Comparison of ENCODE assay signal across 16 cellular contexts in genomic region chr13:23902975-23903905, GRCh38. TPM values are rescaled to one million over a fixed set of nuclear protein-coding genes. Genes with fewer than 3 reads are reported as not detected.
A peak's percentile ranks its signal among the peaks of the same experiment; 100 is the strongest.
DNase-seq lines count a peak whose midpoint lies in the region; ATAC-seq, FAIRE-seq and TF ChIP-seq lines count a peak whose summit lies in the region.
"Had no signal": no experiment of that assay in that cellular context is flagged by ENCODE, and none has a peak within 500 bp of the region (broad histone marks: within the 10 kb centered on the region; RNA-seq: fewer than 3 reads in every experiment).

No MANE protein-coding gene starts in this region.

- POLR2A ChIA-PET in activated CD4-positive, alpha-beta T cell treated with anti-CD3 and anti-CD28 coated beads for 36 hours (lab: Charles Lee): interaction anchor here (0.6 kb wide), 1 partner anchor 55 kb away, joined by 3 read pairs; no protein-coding TSS in a partner anchor

- H3K9ac ChIP-seq in keratinocyte (ENCODE audit: control insufficient read depth, extremely low read depth, insufficient read depth, low read length): no peak overlapping the region

- H3K27me3 ChIP-seq in keratinocyte (ENCODE audit: control insufficient read depth, extremely low read depth, insufficient read depth, low read length): peaks cover 17% of the 10 kb centered on the region
- H3K27me3 ChIP-seq in spleen (replicated peaks in 1 of 7): peaks cover 3 to 46% (median 18%) of the 10 kb centered on the region in 7 donors

- peak overlapping the region in 1 of 3 experiments; percentile 7 for H3K4me3 ChIP-seq in keratinocyte (ENCODE audit: control insufficient read depth in 2 of 3, extremely low read depth in 1 of 3, insufficient read depth in 2 of 3, low read depth in 1 of 3, low read length in 3 of 3)
- H3K4me3 ChIP-seq in spleen: peak overlapping the region in 5 of 8 donors; percentile 1 to 58 (median 24)
- H3K4me3 ChIP-seq: A549 had no signal

- H3K9me3 ChIP-seq in keratinocyte (ENCODE audit: control insufficient read depth, low read depth, low read length) (no peaks in the 10 kb centered on the region), spleen (no peaks in the 10 kb centered on the region)
- H3K9me3 ChIP-seq: A549, thyroid gland had no signal

- no peak for ATAC-seq in activated CD4-positive, alpha-beta T cell treated with anti-CD3 and anti-CD28 coated beads for 36 hours
- ATAC-seq in GM21825 (IDR thresholded peaks at IDR 0.05; ENCODE audit: unreplicated experiment) (no peak), HG02763 (IDR thresholded peaks at IDR 0.05; ENCODE audit: unreplicated experiment) (no peak)
- ATAC-seq: A549 had no signal

- H3K4me3 Mint-ChIP-seq in activated CD4-positive, alpha-beta T cell treated with anti-CD3 and anti-CD28 coated beads for 36 hours: no peak overlapping the region
- H3K4me3 Mint-ChIP-seq in activated T-helper 1 cell treated with anti-CD3 and anti-CD28 coated beads, Interleukin-12 subunit alpha, Interleukin-12 subunit beta, Interleukin-2, Interleukin-4 antibody, amounts not matched to agents 30 ng/mL and 10 ng/mL and 1 ng/mL, durations not matched to agents 14 hours and 24 hours and 36 hours: no peak overlapping the region
- H3K4me3 Mint-ChIP-seq: activated naive CD4-positive, alpha-beta T cell treated with anti-CD3 and anti-CD28 coated beads, Interleukin-2, amount 10 ng/mL, durations not matched to agents 7 days and 5 days; natural killer cell treated with Interleukin-12 subunit alpha and Interleukin-12 subunit beta and Interleukin-15 and Interleukin-18, amount 100 ng/mL, for 72 hours had no signal

- no peak for TF ChIP-seq POLR2A in spleen (IDR thresholded peaks at IDR 0.05)

- H3K4me2 ChIP-seq in keratinocyte (ENCODE audit: control insufficient read depth, extremely low read depth, insufficient read depth, low read depth, low read length): peak overlapping the region; percentile 56
- H3K4me2 ChIP-seq: A549 had no signal

- H3K27ac ChIP-seq in keratinocyte (ENCODE audit: control insufficient read depth, insufficient read depth, low read length): no peak overlapping the region
- H3K27ac ChIP-seq in spleen: no peak overlapping the region
- H3K27ac ChIP-seq: A549, thyroid gland, WERI-Rb-1 had no signal

- no peaks in the 10 kb centered on the region for H3K79me2 ChIP-seq in keratinocyte (ENCODE audit: control insufficient read depth, insufficient read depth, low read length)

- CTCF ChIA-PET in activated CD4-positive, alpha-beta T cell treated with anti-CD3 and anti-CD28 coated beads for 36 hours (lab: Charles Lee): interaction anchor here (0.6 to 1.9 kb wide), 5 partner anchors 13 to 611 kb away, joined by 3 to 6 read pairs (median 4); no protein-coding TSS in a partner anchor

- H3K4me1 ChIP-seq in keratinocyte (ENCODE audit: control insufficient read depth, extremely low read depth, insufficient read depth, low read length) (peaks cover 13% of the 10 kb centered on the region), spleen (peaks cover 4 to 21% (median 10%) of the 10 kb centered on the region in 6 donors)
- H3K4me1 ChIP-seq: A549 had no signal

- peak; percentile 10 for DNase-seq in activated CD4-positive, alpha-beta T cell treated with anti-CD3 and anti-CD28 coated beads for 36 hours
- no peak for DNase-seq in activated CD4-positive, alpha-beta T cell treated with anti-CD3 and anti-CD28 coated beads, Interleukin-2, amount 50 U/mL, for 48 hours
- peak; percentile 58 for DNase-seq in ecto neural progenitor cell (ENCODE audit: low spot score)
- DNase-seq in keratinocyte (ENCODE audit: low read depth, low spot score): no peak
- no peak for DNase-seq in spleen
- no peak for DNase-seq in activated T-helper 1 cell treated with anti-CD3 and anti-CD28 coated beads, Interleukin-12 subunit alpha, Interleukin-12 subunit beta, Interleukin-2, Interleukin-4 antibody, amounts not matched to agents 30 ng/mL and 10 ng/mL and 1 ng/mL, durations not matched to agents 14 hours and 24 hours and 36 hours (ENCODE audit: low spot score)
- DNase-seq: activated naive CD4-positive, alpha-beta T cell treated with anti-CD3 and anti-CD28 coated beads, Interleukin-2, amount 10 ng/mL, durations not matched to agents 7 days and 5 days; NCI-H1694; thyroid gland; WERI-Rb-1 had no signal

- no peak overlapping the region for H3K27ac Mint-ChIP-seq in activated CD4-positive, alpha-beta T cell treated with anti-CD3 and anti-CD28 coated beads for 36 hours
- H3K27ac Mint-ChIP-seq in activated T-helper 1 cell treated with anti-CD3 and anti-CD28 coated beads, Interleukin-12 subunit alpha, Interleukin-12 subunit beta, Interleukin-2, Interleukin-4 antibody, amounts not matched to agents 30 ng/mL and 10 ng/mL and 1 ng/mL, durations not matched to agents 14 hours and 24 hours and 36 hours: no peak overlapping the region
- H3K27ac Mint-ChIP-seq: activated naive CD4-positive, alpha-beta T cell treated with anti-CD3 and anti-CD28 coated beads, Interleukin-2, amount 10 ng/mL, durations not matched to agents 7 days and 5 days; natural killer cell treated with Interleukin-12 subunit alpha and Interleukin-12 subunit beta and Interleukin-15 and Interleukin-18, amount 100 ng/mL, for 72 hours had no signal

- H3K4me1 Mint-ChIP-seq in activated CD4-positive, alpha-beta T cell treated with anti-CD3 and anti-CD28 coated beads for 36 hours: peaks cover 3% of the 10 kb centered on the region
- peaks cover 10% of the 10 kb centered on the region for H3K4me1 Mint-ChIP-seq in activated T-helper 1 cell treated with anti-CD3 and anti-CD28 coated beads, Interleukin-12 subunit alpha, Interleukin-12 subunit beta, Interleukin-2, Interleukin-4 antibody, amounts not matched to agents 30 ng/mL and 10 ng/mL and 1 ng/mL, durations not matched to agents 14 hours and 24 hours and 36 hours (ENCODE audit: low read depth)

- H3K36me3 ChIP-seq in keratinocyte (ENCODE audit: control insufficient read depth in 2 of 2, extremely low read depth in 1 of 2, insufficient read depth in 2 of 2, low read length in 2 of 2) (no peaks in the 10 kb centered on the region), spleen (no peaks in the 10 kb centered on the region)
- H3K36me3 ChIP-seq: thyroid gland, WERI-Rb-1 had no signal

- TF ChIP-seq CTCF in keratinocyte (optimal IDR thresholded peaks at IDR 0.05 in 1 of 3, IDR thresholded peaks at IDR 0.05 in 1 of 3, conservative IDR thresholded peaks at IDR 0.05 in 1 of 3; ENCODE audit: extremely low read depth in 1 of 3, insufficient read depth in 2 of 3, low read length in 3 of 3) (no peak), spleen (IDR thresholded peaks at IDR 0.05 in 8 of 11, conservative IDR thresholded peaks at IDR 0.05 in 3 of 11) (no peak)

- H4K20me1 ChIP-seq in keratinocyte (ENCODE audit: control insufficient read depth, extremely low read depth, insufficient read depth, low read length): no peaks in the 10 kb centered on the region

- no peaks in the 10 kb centered on the region for H3K36me3 Mint-ChIP-seq in activated CD4-positive, alpha-beta T cell treated with anti-CD3 and anti-CD28 coated beads for 36 hours (ENCODE audit: low read depth)
- no peaks in the 10 kb centered on the region for H3K36me3 Mint-ChIP-seq in activated T-helper 1 cell treated with anti-CD3 and anti-CD28 coated beads, Interleukin-12 subunit alpha, Interleukin-12 subunit beta, Interleukin-2, Interleukin-4 antibody, amounts not matched to agents 30 ng/mL and 10 ng/mL and 1 ng/mL, durations not matched to agents 14 hours and 24 hours and 36 hours (ENCODE audit: low read depth)
- H3K36me3 Mint-ChIP-seq: activated naive CD4-positive, alpha-beta T cell treated with anti-CD3 and anti-CD28 coated beads, Interleukin-2, amount 10 ng/mL, durations not matched to agents 7 days and 5 days; natural killer cell treated with Interleukin-12 subunit alpha and Interleukin-12 subunit beta and Interleukin-15 and Interleukin-18, amount 100 ng/mL, for 72 hours had no signal

- dilution Hi-C loops in keratinocyte (cut with MboI; ENCODE audit: extremely low pct_ligation_motif_present, low sequenced_read_pairs): no loop called here

- no peak for FAIRE-seq in keratinocyte (lab: Jason Lieb, UNC)
- FAIRE-seq: A549, frontal cortex, GM19239 had no signal

- intact Hi-C loops in activated CD4-positive, alpha-beta T cell treated with anti-CD3 and anti-CD28 coated beads for 36 hours (cut with DNase I, micrococcal nuclease): no loop called here
- intact Hi-C loops in spleen (cut with DNase I; ENCODE audit: low total_unique reads): no loop called here
- intact Hi-C loops in activated T-helper 1 cell treated with anti-CD3 and anti-CD28 coated beads, Interleukin-12 subunit alpha, Interleukin-12 subunit beta, Interleukin-2, Interleukin-4 antibody, amounts not matched to agents 30 ng/mL and 10 ng/mL and 1 ng/mL, durations not matched to agents 14 hours and 24 hours and 36 hours (cut with micrococcal nuclease): no loop called here

- H3K9me1 ChIP-seq in keratinocyte (ENCODE audit: control insufficient read depth, extremely low read depth, insufficient read depth, low read length): no peaks in the 10 kb centered on the region

- no peak overlapping the region for H2AFZ ChIP-seq in keratinocyte (ENCODE audit: control insufficient read depth, low read length)

- H3K27me3 Mint-ChIP-seq in activated CD4-positive, alpha-beta T cell treated with anti-CD3 and anti-CD28 coated beads for 36 hours: peaks cover 28% of the 10 kb centered on the region
- peaks cover 48% of the 10 kb centered on the region for H3K27me3 Mint-ChIP-seq in activated T-helper 1 cell treated with anti-CD3 and anti-CD28 coated beads, Interleukin-12 subunit alpha, Interleukin-12 subunit beta, Interleukin-2, Interleukin-4 antibody, amounts not matched to agents 30 ng/mL and 10 ng/mL and 1 ng/mL, durations not matched to agents 14 hours and 24 hours and 36 hours (ENCODE audit: insufficient read depth)

- H3K9me3 Mint-ChIP-seq in activated CD4-positive, alpha-beta T cell treated with anti-CD3 and anti-CD28 coated beads for 36 hours (ENCODE audit: low read depth): no peaks in the 10 kb centered on the region
- H3K9me3 Mint-ChIP-seq in activated T-helper 1 cell treated with anti-CD3 and anti-CD28 coated beads, Interleukin-12 subunit alpha, Interleukin-12 subunit beta, Interleukin-2, Interleukin-4 antibody, amounts not matched to agents 30 ng/mL and 10 ng/mL and 1 ng/mL, durations not matched to agents 14 hours and 24 hours and 36 hours: no peaks in the 10 kb centered on the region
- H3K9me3 Mint-ChIP-seq: activated naive CD4-positive, alpha-beta T cell treated with anti-CD3 and anti-CD28 coated beads, Interleukin-2, amount 10 ng/mL, durations not matched to agents 7 days and 5 days; natural killer cell treated with Interleukin-12 subunit alpha and Interleukin-12 subunit beta and Interleukin-15 and Interleukin-18, amount 100 ng/mL, for 72 hours had no signal

- 11 to 42% (median 14%) methylated on average over 22 to 67 of the region's 67 CpGs for WGBS in spleen, 5 donors

RNA-seq across cellular contexts. Expression of gene C1QTNF9B, which starts 5.9 kb away (rescaled TPM):
- total RNA-seq in activated CD4-positive, alpha-beta T cell treated with anti-CD3 and anti-CD28 coated beads for 36 hours: not detected
- polyA plus RNA-seq in keratinocyte (not detected in 3 replicates), spleen (1 to 10 TPM in 1 of 3 donors, under 1 TPM in 1, not detected in 1; 0.23 to 1.2 TPM)
- polyA plus RNA-seq in keratinocyte (2011; ENCODE audit: low read depth): not detected
- polyA plus RNA-seq in keratinocyte (2011; cell fraction: cytosol; rRNA removed): not detected in 2 replicates
- not detected in 2 replicates for polyA plus RNA-seq in keratinocyte (2011; cell fraction: nucleus; rRNA removed)
- 0.32 TPM in 1 of 2 replicates, not detected in the other for polyA plus RNA-seq in keratinocyte (2012; ENCODE audit: low replicate concordance)
- not detected in 3 replicates for polyA minus RNA-seq in keratinocyte
- not detected for polyA minus RNA-seq in keratinocyte (2011; cell fraction: cytosol; rRNA and poly(A)+ RNA removed)
- polyA minus RNA-seq in keratinocyte (2011; cell fraction: nucleus; rRNA and poly(A)+ RNA removed): not detected in 2 replicates
- total RNA-seq in spleen: 1 to 10 TPM in 2 of 7 donors, under 1 TPM in 3, not detected in 2; 0.34 to 1.9 (median 0.77) TPM
- total RNA-seq in activated T-helper 1 cell treated with anti-CD3 and anti-CD28 coated beads, Interleukin-12 subunit alpha, Interleukin-12 subunit beta, Interleukin-2, Interleukin-4 antibody, amounts not matched to agents 30 ng/mL and 10 ng/mL and 1 ng/mL, durations not matched to agents 14 hours and 24 hours and 36 hours: not detected in 2 replicates
- total RNA-seq: natural killer cell treated with Interleukin-12 subunit alpha and Interleukin-12 subunit beta and Interleukin-15 and Interleukin-18, amount 100 ng/mL, for 72 hours; thyroid gland had no signal
- polyA plus RNA-seq: A549 had no signal

RNA-seq across cellular contexts. Expression of gene MIPEP, which starts 14.0 kb away (rescaled TPM):
- total RNA-seq in activated CD4-positive, alpha-beta T cell treated with anti-CD3 and anti-CD28 coated beads for 36 hours: 10 to 100 TPM; 13.2 to 15.5 TPM
- 26.3 to 35.0 TPM (median 29.0 TPM) in 3 replicates for polyA plus RNA-seq in keratinocyte
- polyA plus RNA-seq in keratinocyte (2011; ENCODE audit: low read depth): 11.7 TPM
- 22.6 and 24.9 TPM in 2 replicates for polyA plus RNA-seq in keratinocyte (2011; cell fraction: cytosol; rRNA removed)
- 30.3 and 34.1 TPM in 2 replicates for polyA plus RNA-seq in keratinocyte (2011; cell fraction: nucleus; rRNA removed)
- 27.9 and 30.6 TPM in 2 replicates for polyA plus RNA-seq in keratinocyte (2012; ENCODE audit: low replicate concordance)
- 4.1 to 25.8 TPM (median 24.5 TPM) in 3 replicates for polyA minus RNA-seq in keratinocyte
- polyA minus RNA-seq in keratinocyte (2011; cell fraction: cytosol; rRNA and poly(A)+ RNA removed): 13.6 TPM
- 13.4 and 23.0 TPM in 2 replicates for polyA minus RNA-seq in keratinocyte (2011; cell fraction: nucleus; rRNA and poly(A)+ RNA removed)
- 10 to 100 TPM in 6 of 7 donors, 1 to 10 TPM in 1; 7.2 to 13.4 (median 10.8) TPM for total RNA-seq in spleen
- 10 to 100 TPM in 2 of 3 donors, 1 to 10 TPM in 1; 8.8 to 16.3 (median 10.8) TPM for polyA plus RNA-seq in spleen
- total RNA-seq in activated T-helper 1 cell treated with anti-CD3 and anti-CD28 coated beads, Interleukin-12 subunit alpha, Interleukin-12 subunit beta, Interleukin-2, Interleukin-4 antibody, amounts not matched to agents 30 ng/mL and 10 ng/mL and 1 ng/mL, durations not matched to agents 14 hours and 24 hours and 36 hours: 7.3 and 7.8 TPM in 2 replicates

Comparison
In these comparisons a context has a peak if more than half of its experiments do, and no peak if none do; other contexts are left out.
1. DNase-seq: peak in activated CD4-positive, alpha-beta T cell treated with anti-CD3 and anti-CD28 coated beads for 36 hours (single experiment) and ecto neural progenitor cell (single experiment); none in activated CD4-positive, alpha-beta T cell treated with anti-CD3 and anti-CD28 coated beads, Interleukin-2, amount 50 U/mL, for 48 hours (0 of 2), keratinocyte (single experiment), spleen (single experiment) and activated T-helper 1 cell treated with anti-CD3 and anti-CD28 coated beads, Interleukin-12 subunit alpha, Interleukin-12 subunit beta, Interleukin-2, Interleukin-4 antibody, amounts not matched to agents 30 ng/mL and 10 ng/mL and 1 ng/mL, durations not matched to agents 14 hours and 24 hours and 36 hours (single experiment).